ENCODE assay signal across 11 cellular contexts in genomic region chr5:119036101-119036762, GRCh38. TPM values are rescaled to one million over a fixed set of nuclear protein-coding genes. Genes with fewer than 3 reads are reported as not detected.
DNase-seq lines count a peak whose midpoint lies in the region; ATAC-seq, FAIRE-seq and TF ChIP-seq lines count a peak whose summit lies in the region.
"Had no signal": no experiment of that assay in that cellular context is flagged by ENCODE, and none has a peak within 500 bp of the region (broad histone marks: within the 10 kb centered on the region; RNA-seq: fewer than 3 reads in every experiment).

No MANE protein-coding gene starts in this region.

- no peaks in the 10 kb centered on the region for H3K79me2 ChIP-seq in K562 (ENCODE audit: control insufficient read depth, insufficient read depth, low read length)

- TF ChIP-seq EP300 in K562 (IDR thresholded peaks at IDR 0.05; ENCODE audit: low read length): no peak

- no peaks in the 10 kb centered on the region for H3K9me1 ChIP-seq in K562 (ENCODE audit: control insufficient read depth, insufficient read depth, low read length)

- no peak for TF ChIP-seq POLR2A in K562 (conservative IDR thresholded peaks at IDR 0.05)

- H3K4me3 ChIP-seq in BJ (ENCODE audit: low read depth, low read length) (no peak overlapping the region), K562 (no peak overlapping the region), mucosa of descending colon (no peak overlapping the region)
- H3K4me3 ChIP-seq: gastrocnemius medialis, sigmoid colon had no signal

- BruUV-seq in K562 (replicated peaks; lab: Mats Ljungman, UMichigan): no TSS peak

- H3K36me3 ChIP-seq in BJ (ENCODE audit: control insufficient read depth, insufficient read depth, low read length): no peaks in the 10 kb centered on the region
- no peaks in the 10 kb centered on the region for H3K36me3 ChIP-seq in K562 (ENCODE audit: control insufficient read depth, insufficient read depth, low read length)
- no peaks in the 10 kb centered on the region for H3K36me3 ChIP-seq in mucosa of descending colon (ENCODE audit: low read depth)
- H3K36me3 ChIP-seq: gastrocnemius medialis, sigmoid colon had no signal

- 52% methylated on average over 8 of the region's 8 CpGs for WGBS in K562 (ENCODE audit: insufficient coverage, low coverage, missing lambda C conversion rate)

- CTCF ChIA-PET in BJ (lab: Yijun Ruan, JAX) (no interaction called here), K562 (lab: Yijun Ruan, JAX; ENCODE audit: low intra/inter-chr PET ratio) (no interaction called here)

- H4K20me1 ChIP-seq in K562 (replicated peaks; ENCODE audit: control insufficient read depth, insufficient read depth, low read length): no peaks in the 10 kb centered on the region

- POLR2A ChIA-PET in BJ (lab: Charles Lee) (no interaction called here), K562 (lab: Yijun Ruan, JAX) (no interaction called here)

- FAIRE-seq in HTR-8/SVneo (lab: Jason Lieb, UNC): no peak
- FAIRE-seq in K562 (lab: Jason Lieb, UNC): peak; percentile 66

- TF ChIP-seq CTCF in BJ (IDR thresholded peaks at IDR 0.05; ENCODE audit: insufficient read depth, low read depth, low read length) (no peak), K562 (IDR thresholded peaks at IDR 0.05 in 2 of 3, conservative IDR thresholded peaks at IDR 0.05 in 1 of 3; ENCODE audit: insufficient read depth in 2 of 3, low read depth in 1 of 3, low read length in 3 of 3) (no peak), mucosa of descending colon (IDR thresholded peaks at IDR 0.05) (no peak)

- H3K4me2 ChIP-seq in K562 (ENCODE audit: insufficient read depth, low read length): no peak overlapping the region

- H3K27ac ChIP-seq in K562 (ENCODE audit: extremely low read depth, low read depth, low read length): no peak overlapping the region
- H3K27ac ChIP-seq: gastrocnemius medialis, sigmoid colon had no signal

- H3K4me1 ChIP-seq in K562 (replicated peaks in 1 of 2; ENCODE audit: control insufficient read depth in 2 of 2, insufficient read depth in 2 of 2, low read length in 2 of 2) (no peaks in the 10 kb centered on the region), mucosa of descending colon (ENCODE audit: low read depth) (peaks cover 4% of the 10 kb centered on the region)
- H3K4me1 ChIP-seq: gastrocnemius medialis, sigmoid colon had no signal

- peak; percentile 31 for DNase-seq in BJ (ENCODE audit: low read depth)
- DNase-seq in HTR-8/SVneo (ENCODE audit: insufficient read length, low spot score): peak; percentile 59
- peak in 3 of 4 experiments; percentile 10 to 31 (median 25) for DNase-seq in K562 (ENCODE audit: extremely low read depth in 1 of 4, low spot score in 3 of 4)
- no peak for DNase-seq in mucosa of descending colon
- no peak for DNase-seq in SKM-1 treated with dmso at 0.1 percent for 144 hours (lab: John Stamatoyannopoulos, UW; ENCODE audit: unreplicated experiment)
- DNase-seq in activated naive CD4-positive, alpha-beta T cell treated with Interleukin-2 at 50 U/mL for 16 hours: no peak
- no peak for DNase-seq in activated CD8-positive, alpha-beta memory T cell treated with anti-CD3 and anti-CD28 coated beads for 24 hours
- DNase-seq in stimulated activated CD4-positive, alpha-beta T cell treated with anti-CD3 and anti-CD28 coated beads, Interleukin-1b, Interleukin-23, amount 100 ng/mL, for 48 hours: no peak
- DNase-seq: gastrocnemius medialis, NCI-H187 treated with DMSO at 0.1 percent for 48 hours, sigmoid colon had no signal

- in situ Hi-C loops in K562 (cut with MboI): no loop called here

- H3K9me3 ChIP-seq in K562 (replicated peaks; ENCODE audit: control insufficient read depth, insufficient read depth, low read depth, low read length) (no peaks in the 10 kb centered on the region), mucosa of descending colon (no peaks in the 10 kb centered on the region)
- H3K9me3 ChIP-seq: gastrocnemius medialis, sigmoid colon had no signal

- intact Hi-C loops in K562 (cut with micrococcal nuclease): no loop called here
- intact Hi-C loops in mucosa of descending colon (cut with DNase I, micrococcal nuclease): no loop called here

- H2AFZ ChIP-seq in K562 (ENCODE audit: low read depth, low read length): no peak overlapping the region

- no peak overlapping the region for H3K9ac ChIP-seq in K562 (ENCODE audit: insufficient read depth in 1 of 2, low read depth in 2 of 2, low read length in 2 of 2)

- peak; percentile 57 for ATAC-seq in K562
- ATAC-seq in mucosa of descending colon: peak; percentile 73
- ATAC-seq: gastrocnemius medialis had no signal

- TF ChIP-seq RAD21 in K562 (CRISPR knock-in tag; conservative IDR thresholded peaks at IDR 0.05 in 1 of 2, IDR thresholded peaks at IDR 0.05 in 1 of 2): no peak

- no peaks in the 10 kb centered on the region for H3K27me3 ChIP-seq in BJ (ENCODE audit: control insufficient read depth, insufficient read depth, low read length)
- H3K27me3 ChIP-seq in K562 (ENCODE audit: control insufficient read depth in 2 of 2, insufficient read depth in 2 of 2, low read length in 2 of 2): no peaks in the 10 kb centered on the region
- H3K27me3 ChIP-seq: gastrocnemius medialis, sigmoid colon had no signal

TF ChIP-seq in K562, 482 proteins besides CTCF, POLR2A, EP300 and RAD21 (continues in another document):
- TF ChIP-seq, protein P1, sequence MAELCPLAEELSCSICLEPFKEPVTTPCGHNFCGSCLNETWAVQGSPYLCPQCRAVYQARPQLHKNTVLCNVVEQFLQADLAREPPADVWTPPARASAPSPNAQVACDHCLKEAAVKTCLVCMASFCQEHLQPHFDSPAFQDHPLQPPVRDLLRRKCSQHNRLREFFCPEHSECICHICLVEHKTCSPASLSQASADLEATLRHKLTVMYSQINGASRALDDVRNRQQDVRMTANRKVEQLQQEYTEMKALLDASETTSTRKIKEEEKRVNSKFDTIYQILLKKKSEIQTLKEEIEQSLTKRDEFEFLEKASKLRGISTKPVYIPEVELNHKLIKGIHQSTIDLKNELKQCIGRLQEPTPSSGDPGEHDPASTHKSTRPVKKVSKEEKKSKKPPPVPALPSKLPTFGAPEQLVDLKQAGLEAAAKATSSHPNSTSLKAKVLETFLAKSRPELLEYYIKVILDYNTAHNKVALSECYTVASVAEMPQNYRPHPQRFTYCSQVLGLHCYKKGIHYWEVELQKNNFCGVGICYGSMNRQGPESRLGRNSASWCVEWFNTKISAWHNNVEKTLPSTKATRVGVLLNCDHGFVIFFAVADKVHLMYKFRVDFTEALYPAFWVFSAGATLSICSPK (IDR thresholded peaks at IDR 0.05; ENCODE audit: borderline replicate concordance): no peak
- TF ChIP-seq TAF1 (IDR thresholded peaks at IDR 0.05; ENCODE audit: control insufficient read depth, extremely low read depth, insufficient read depth, low read length, severe bottlenecking) (no peak), PHF21A (IDR thresholded peaks at IDR 0.05; ENCODE audit: borderline replicate concordance, low read depth) (no peak), ZNF12 (CRISPR knock-in tag; IDR thresholded peaks at IDR 0.05) (no peak), SMARCE1 (IDR thresholded peaks at IDR 0.05) (peak; percentile 58; the same call in 1 of the 2 replicates), ARID1B (IDR thresholded peaks at IDR 0.05) (peak; percentile 71)

RNA-seq across cellular contexts. Expression of gene DMXL1, which starts 34.7 kb away (rescaled TPM):
- 8.5 and 15.6 TPM in 2 replicates for polyA plus RNA-seq in BJ (2011; rRNA removed)
- 23.4 and 25.8 TPM in 2 replicates for polyA minus RNA-seq in BJ (2011; rRNA and poly(A)+ RNA removed)
- total RNA-seq in K562 (2011; cell fraction: chromatin; rRNA removed; ENCODE audit: low replicate concordance): 87.5 and 343 TPM in 2 replicates
- 30.5 and 36.2 TPM in 2 replicates for total RNA-seq in K562 (2011; cell fraction: nucleolus; rRNA removed)
- 57.3 and 63.4 TPM in 2 replicates for total RNA-seq in K562 (2011; cell fraction: nucleoplasm; rRNA removed)
- total RNA-seq in K562 (2014; rRNA removed): 22.9 and 23.8 TPM in 2 replicates
- total RNA-seq in K562 (2014; rRNA removed; fragmentation: Illumina TruSeq; extraction: Trizol): 40.3 and 48.6 TPM in 2 replicates
- 35.2 and 37.2 TPM in 2 replicates for total RNA-seq in K562 (2015; rRNA removed; fragmentation: Illumina TruSeq; extraction: Trizol)
- 32.3 and 33.9 TPM in 2 replicates for total RNA-seq in K562 (2021)
- 36.9 and 37.0 TPM in 2 replicates for polyA plus RNA-seq in K562 (2011; rRNA removed)
- 5.8 and 10.7 TPM in 2 replicates for polyA plus RNA-seq in K562 (2011; cell fraction: cytosol; rRNA removed)
- 33.7 and 57.8 TPM in 2 replicates for polyA plus RNA-seq in K562 (2011; cell fraction: nucleus; rRNA removed)
- 14.0 and 28.4 TPM in 2 replicates for polyA plus RNA-seq in K562 (2012)
- polyA plus RNA-seq in K562 (2014; fragmentation: Illumina TruSeq; extraction: Trizol): 22.5 and 30.6 TPM in 2 replicates
- 1 to 10 TPM; 8.3 to 8.6 TPM for polyA plus RNA-seq in K562 (2014; fragmentation: Nextera tagmentation; extraction: Ambion mirVana)
- polyA plus RNA-seq in K562 (2014; rRNA removed): 17.6 and 20.3 TPM in 2 replicates
- 97.6 and 133 TPM in 2 replicates for polyA minus RNA-seq in K562 (2011; rRNA and poly(A)+ RNA removed)
- 26.8 and 32.4 TPM in 2 replicates for polyA minus RNA-seq in K562 (2011; cell fraction: cytosol; rRNA and poly(A)+ RNA removed)
- 96.9 and 165 TPM in 2 replicates for polyA minus RNA-seq in K562 (2011; cell fraction: nucleus; rRNA and poly(A)+ RNA removed)
- total RNA-seq in mucosa of descending colon: 10 to 100 TPM; 34.7 to 60.0 (median 51.0) TPM

RNA-seq across cellular contexts. Expression of gene DTWD2, which starts 47.9 kb away (rescaled TPM):
- 1.8 and 3.3 TPM in 2 replicates for polyA plus RNA-seq in BJ (2011; rRNA removed)
- polyA minus RNA-seq in BJ (2011; rRNA and poly(A)+ RNA removed): 1.7 and 2.6 TPM in 2 replicates
- 1.4 and 1.7 TPM in 2 replicates for total RNA-seq in K562 (2011; cell fraction: chromatin; rRNA removed; ENCODE audit: low replicate concordance)
- 1.2 and 1.7 TPM in 2 replicates for total RNA-seq in K562 (2011; cell fraction: nucleolus; rRNA removed)
- total RNA-seq in K562 (2011; cell fraction: nucleoplasm; rRNA removed): 1.7 and 2.4 TPM in 2 replicates
- total RNA-seq in K562 (2014; rRNA removed): 7.4 and 10.8 TPM in 2 replicates
- 4.9 and 5.4 TPM in 2 replicates for total RNA-seq in K562 (2014; rRNA removed; fragmentation: Illumina TruSeq; extraction: Trizol)
- 4.9 TPM in 2 replicates for total RNA-seq in K562 (2015; rRNA removed; fragmentation: Illumina TruSeq; extraction: Trizol)
- 5.5 TPM in 2 replicates for total RNA-seq in K562 (2021)
- polyA plus RNA-seq in K562 (2011; rRNA removed): 2.2 and 3.1 TPM in 2 replicates
- polyA plus RNA-seq in K562 (2011; cell fraction: cytosol; rRNA removed): 2.9 and 3.5 TPM in 2 replicates
- polyA plus RNA-seq in K562 (2011; cell fraction: nucleus; rRNA removed): 1.6 and 1.9 TPM in 2 replicates
- polyA plus RNA-seq in K562 (2012): 3.0 and 20.2 TPM in 2 replicates
- 3.1 and 3.7 TPM in 2 replicates for polyA plus RNA-seq in K562 (2014; fragmentation: Illumina TruSeq; extraction: Trizol)
- 1 to 10 TPM in 1 of 2 experiments, under 1 TPM in 1; 0.99 to 1.1 TPM for polyA plus RNA-seq in K562 (2014; fragmentation: Nextera tagmentation; extraction: Ambion mirVana)
- polyA plus RNA-seq in K562 (2014; rRNA removed): 3.2 and 4.1 TPM in 2 replicates
- polyA minus RNA-seq in K562 (2011; rRNA and poly(A)+ RNA removed): 2.8 and 3.6 TPM in 2 replicates
- 3.0 and 5.0 TPM in 2 replicates for polyA minus RNA-seq in K562 (2011; cell fraction: cytosol; rRNA and poly(A)+ RNA removed)
- 1.9 and 2.4 TPM in 2 replicates for polyA minus RNA-seq in K562 (2011; cell fraction: nucleus; rRNA and poly(A)+ RNA removed)
- 10 to 100 TPM in 1 of 3 donors, 1 to 10 TPM in 2; 5.8 to 11.4 (median 9.2) TPM for total RNA-seq in mucosa of descending colon

Comparison
In these comparisons a context has a peak if more than half of its experiments do, and no peak if none do; other contexts are left out.
1. DNase-seq: peak in BJ (single experiment), HTR-8/SVneo (single experiment) and K562 (3 of 4); none in mucosa of descending colon (0 of 3), SKM-1 treated with dmso at 0.1 percent for 144 hours (single experiment), activated naive CD4-positive, alpha-beta T cell treated with Interleukin-2 at 50 U/mL for 16 hours (single experiment), activated CD8-positive, alpha-beta memory T cell treated with anti-CD3 and anti-CD28 coated beads for 24 hours (single experiment) and stimulated activated CD4-positive, alpha-beta T cell treated with anti-CD3 and anti-CD28 coated beads, Interleukin-1b, Interleukin-23, amount 100 ng/mL, for 48 hours (single experiment).